Comparison of ENCODE assay signal across 30 cellular contexts in genomic region chr5:132760601-132761317, GRCh38. TPM values are rescaled to one million over a fixed set of nuclear protein-coding genes. Genes with fewer than 3 reads are reported as not detected.
DNase-seq lines count a peak whose midpoint lies in the region; ATAC-seq and TF ChIP-seq lines count a peak whose summit lies in the region.
"Had no signal": no experiment of that assay in that cellular context is flagged by ENCODE, and none has a peak within 500 bp of the region (broad histone marks: within the 10 kb centered on the region; RNA-seq: fewer than 3 reads in every experiment).

No MANE protein-coding gene starts in this region.

- H3K27me3 Mint-ChIP-seq in activated T-helper 1 cell treated with anti-CD3 and anti-CD28 coated beads, Interleukin-12 subunit alpha, Interleukin-12 subunit beta, Interleukin-2, Interleukin-4 antibody, amounts not matched to agents 30 ng/mL and 10 ng/mL and 1 ng/mL, durations not matched to agents 14 hours and 24 hours and 36 hours (ENCODE audit: insufficient read depth) = no peaks in the 10 kb centered on the region
- H3K27me3 Mint-ChIP-seq in nephron progenitor cell (ENCODE audit: low read depth, poor library complexity) = no peaks in the 10 kb centered on the region
- H3K27me3 Mint-ChIP-seq: activated CD8-positive, alpha-beta T cell treated with anti-CD3 and anti-CD28 coated beads for 36 hours; memory B cell had no signal

- peak overlapping the region; percentile 40 for H3K27ac Mint-ChIP-seq in activated T-helper 1 cell treated with anti-CD3 and anti-CD28 coated beads, Interleukin-12 subunit alpha, Interleukin-12 subunit beta, Interleukin-2, Interleukin-4 antibody, amounts not matched to agents 30 ng/mL and 10 ng/mL and 1 ng/mL, durations not matched to agents 14 hours and 24 hours and 36 hours
- H3K27ac Mint-ChIP-seq in nephron progenitor cell = peak overlapping the region; percentile 7
- H3K27ac Mint-ChIP-seq: activated CD8-positive, alpha-beta T cell treated with anti-CD3 and anti-CD28 coated beads for 36 hours; activated naive CD4-positive, alpha-beta T cell treated with anti-CD3 and anti-CD28 coated beads for 36 hours; memory B cell had no signal

- ATAC-seq in left ventricle myocardium superior = no peak
- ATAC-seq: activated CD8-positive, alpha-beta T cell treated with anti-CD3 and anti-CD28 coated beads for 36 hours; activated T-cell treated with anti-CD3 and anti-CD28 coated beads, Interleukin-2, amount 50 U/mL, for 4 hours; body of pancreas; left colon; pancreas; SK-N-SH treated with all-trans-retinoic acid at 6 μM for 48 hours had no signal

- H3K4me3 Mint-ChIP-seq in activated T-helper 1 cell treated with anti-CD3 and anti-CD28 coated beads, Interleukin-12 subunit alpha, Interleukin-12 subunit beta, Interleukin-2, Interleukin-4 antibody, amounts not matched to agents 30 ng/mL and 10 ng/mL and 1 ng/mL, durations not matched to agents 14 hours and 24 hours and 36 hours = no peak overlapping the region
- no peak overlapping the region for H3K4me3 Mint-ChIP-seq in nephron progenitor cell
- H3K4me3 Mint-ChIP-seq: activated CD8-positive, alpha-beta T cell treated with anti-CD3 and anti-CD28 coated beads for 36 hours; activated naive CD4-positive, alpha-beta T cell treated with anti-CD3 and anti-CD28 coated beads for 36 hours; activated T-cell treated with anti-CD3 and anti-CD28 coated beads, Interleukin-2, amount 50 U/mL, for 4 hours; memory B cell had no signal

- H3K4me1 Mint-ChIP-seq in activated T-helper 1 cell treated with anti-CD3 and anti-CD28 coated beads, Interleukin-12 subunit alpha, Interleukin-12 subunit beta, Interleukin-2, Interleukin-4 antibody, amounts not matched to agents 30 ng/mL and 10 ng/mL and 1 ng/mL, durations not matched to agents 14 hours and 24 hours and 36 hours (ENCODE audit: low read depth) = no peaks in the 10 kb centered on the region
- no peaks in the 10 kb centered on the region for H3K4me1 Mint-ChIP-seq in nephron progenitor cell
- H3K4me1 Mint-ChIP-seq: memory B cell had no signal

- H3K9me3 Mint-ChIP-seq in activated T-helper 1 cell treated with anti-CD3 and anti-CD28 coated beads, Interleukin-12 subunit alpha, Interleukin-12 subunit beta, Interleukin-2, Interleukin-4 antibody, amounts not matched to agents 30 ng/mL and 10 ng/mL and 1 ng/mL, durations not matched to agents 14 hours and 24 hours and 36 hours = no peaks in the 10 kb centered on the region
- H3K9me3 Mint-ChIP-seq in nephron progenitor cell = no peaks in the 10 kb centered on the region
- H3K9me3 Mint-ChIP-seq: activated CD8-positive, alpha-beta T cell treated with anti-CD3 and anti-CD28 coated beads for 36 hours; activated naive CD4-positive, alpha-beta T cell treated with anti-CD3 and anti-CD28 coated beads for 36 hours; activated T-cell treated with anti-CD3 and anti-CD28 coated beads, Interleukin-2, amount 50 U/mL, for 4 hours; memory B cell had no signal

- DNase-seq in cardiac septum (ENCODE audit: low spot score) (peak; percentile 63), left ventricle myocardium superior (no peak), nephron progenitor cell (no peak), foreskin melanocyte (no peak), NAMALWA (ENCODE audit: low spot score) (no peak), Kasumi-1 (lab: John Stamatoyannopoulos, UW) (no peak)
- no peak for DNase-seq in activated T-helper 1 cell treated with anti-CD3 and anti-CD28 coated beads, Interleukin-12 subunit alpha, Interleukin-12 subunit beta, Interleukin-2, Interleukin-4 antibody, amounts not matched to agents 30 ng/mL and 10 ng/mL and 1 ng/mL, durations not matched to agents 14 hours and 24 hours and 36 hours (ENCODE audit: low spot score)
- DNase-seq: activated CD4-positive, alpha-beta T cell treated with anti-CD3 and anti-CD28 coated beads for 1 hour; activated CD8-positive, alpha-beta T cell treated with anti-CD3 and anti-CD28 coated beads for 36 hours; activated naive CD4-positive, alpha-beta T cell treated with anti-CD3 and anti-CD28 coated beads for 36 hours; activated T-cell treated with anti-CD3 and anti-CD28 coated beads, Interleukin-2, amount 50 U/mL, for 4 hours; DMS153; HCEC 1CT; hippocampal formation; left colon; MV-4-11; NCI-H146; NCI-H345; NCI-H69; PC-9; Right ventricle myocardium superior; small intestine; stimulated activated naive CD4-positive, alpha-beta T cell treated with Interleukin-2 at 50 U/mL for 16 hours had no signal

- intact Hi-C loops in cardiac septum (cut with DNase I) = no loop called here
- intact Hi-C loops in left ventricle myocardium superior (cut with micrococcal nuclease) = no loop called here
- intact Hi-C loops in activated T-helper 1 cell treated with anti-CD3 and anti-CD28 coated beads, Interleukin-12 subunit alpha, Interleukin-12 subunit beta, Interleukin-2, Interleukin-4 antibody, amounts not matched to agents 30 ng/mL and 10 ng/mL and 1 ng/mL, durations not matched to agents 14 hours and 24 hours and 36 hours (cut with micrococcal nuclease) = no loop called here

- H3K36me3 Mint-ChIP-seq in activated T-helper 1 cell treated with anti-CD3 and anti-CD28 coated beads, Interleukin-12 subunit alpha, Interleukin-12 subunit beta, Interleukin-2, Interleukin-4 antibody, amounts not matched to agents 30 ng/mL and 10 ng/mL and 1 ng/mL, durations not matched to agents 14 hours and 24 hours and 36 hours (ENCODE audit: low read depth) = peaks cover 23% of the 10 kb centered on the region
- H3K36me3 Mint-ChIP-seq in nephron progenitor cell (ENCODE audit: low read depth) = peaks cover 21% of the 10 kb centered on the region
- H3K36me3 Mint-ChIP-seq: memory B cell had no signal

- TF ChIP-seq CTCF in nephron progenitor cell (IDR thresholded peaks at IDR 0.05) = no peak

RNA-seq across cellular contexts. Expression of gene CCNI2, which starts 13.5 kb away (rescaled TPM):
- total RNA-seq in cardiac septum (not detected), left ventricle myocardium superior (0.10 TPM)
- 52.5 and 55.6 TPM in 2 replicates for total RNA-seq in activated T-helper 1 cell treated with anti-CD3 and anti-CD28 coated beads, Interleukin-12 subunit alpha, Interleukin-12 subunit beta, Interleukin-2, Interleukin-4 antibody, amounts not matched to agents 30 ng/mL and 10 ng/mL and 1 ng/mL, durations not matched to agents 14 hours and 24 hours and 36 hours
- total RNA-seq: fibroblast of lung, LHCN-M2 had no signal

RNA-seq across cellular contexts. Expression of gene SEPTIN8, which starts 16.3 kb away (rescaled TPM):
- total RNA-seq in cardiac septum = 45.2 TPM
- 30.4 TPM for total RNA-seq in left ventricle myocardium superior
- total RNA-seq in activated T-helper 1 cell treated with anti-CD3 and anti-CD28 coated beads, Interleukin-12 subunit alpha, Interleukin-12 subunit beta, Interleukin-2, Interleukin-4 antibody, amounts not matched to agents 30 ng/mL and 10 ng/mL and 1 ng/mL, durations not matched to agents 14 hours and 24 hours and 36 hours = 45.8 and 46.2 TPM in 2 replicates

RNA-seq across cellular contexts. Expression of gene KIF3A, which starts 23.4 kb away (rescaled TPM):
- 10.9 TPM for total RNA-seq in cardiac septum
- total RNA-seq in left ventricle myocardium superior = 12.4 TPM
- 58.5 and 66.9 TPM in 2 replicates for total RNA-seq in activated T-helper 1 cell treated with anti-CD3 and anti-CD28 coated beads, Interleukin-12 subunit alpha, Interleukin-12 subunit beta, Interleukin-2, Interleukin-4 antibody, amounts not matched to agents 30 ng/mL and 10 ng/mL and 1 ng/mL, durations not matched to agents 14 hours and 24 hours and 36 hours

RNA-seq across cellular contexts. Expression of gene SOWAHA, which starts 52.3 kb away (rescaled TPM):
- total RNA-seq in cardiac septum = 0.08 TPM
- 0.17 TPM for total RNA-seq in left ventricle myocardium superior
- total RNA-seq in activated T-helper 1 cell treated with anti-CD3 and anti-CD28 coated beads, Interleukin-12 subunit alpha, Interleukin-12 subunit beta, Interleukin-2, Interleukin-4 antibody, amounts not matched to agents 30 ng/mL and 10 ng/mL and 1 ng/mL, durations not matched to agents 14 hours and 24 hours and 36 hours = 0.47 and 0.54 TPM in 2 replicates
- total RNA-seq: activated CD8-positive, alpha-beta T cell treated with anti-CD3 and anti-CD28 coated beads for 36 hours; activated naive CD4-positive, alpha-beta T cell treated with anti-CD3 and anti-CD28 coated beads for 36 hours; endothelial cell of umbilical vein; LHCN-M2; PC-9 had no signal

Comparison
In these comparisons a context has a peak if more than half of its experiments do, and no peak if none do; other contexts are left out.
1. RNA of gene CCNI2, which starts 13.5 kb away (total RNA-seq): 52.5 to 55.6 TPM in activated T-helper 1 cell treated with anti-CD3 and anti-CD28 coated beads, Interleukin-12 subunit alpha, Interleukin-12 subunit beta, Interleukin-2, Interleukin-4 antibody, amounts not matched to agents 30 ng/mL and 10 ng/mL and 1 ng/mL, durations not matched to agents 14 hours and 24 hours and 36 hours; 0.10 TPM in left ventricle myocardium superior (single experiment) and not detected in cardiac septum (single experiment); every median in the first group is over 10 times any median in the second.